In genomic region chr7:100875356-100875751, GRCh38 we compare ENCODE assay signal across 7 cellular contexts. TPM values are rescaled to one million over a fixed set of nuclear protein-coding genes. Genes with fewer than 3 reads are reported as not detected.
DNase-seq lines count a peak whose midpoint lies in the region; ATAC-seq and TF ChIP-seq lines count a peak whose summit lies in the region.

No MANE protein-coding gene starts in this region.

- no peaks in the 10 kb centered on the region for H3K9me3 Mint-ChIP-seq in stimulated activated naive B cell treated with anti-CD40 and anti-IgM and Interleukin-4, amounts not matched to agents 10 μg/mL and 1 μg/mL and 100 μg/mL, for 72 hours

- H3K27me3 Mint-ChIP-seq in stimulated activated naive B cell treated with anti-CD40 and anti-IgM and Interleukin-4, amounts not matched to agents 10 μg/mL and 1 μg/mL and 100 μg/mL, for 72 hours = no peaks in the 10 kb centered on the region

- H3K27me3 ChIP-seq in MG63 = no peaks in the 10 kb centered on the region
- no peaks in the 10 kb centered on the region for H3K27me3 ChIP-seq in iPS-20b (ENCODE audit: insufficient read depth, low read length)

- H3K9ac ChIP-seq in iPS-20b (ENCODE audit: low read depth, low read length) = peak overlapping the region; percentile 88; the same call in 1 of the 2 replicates

- DNase-seq in GM12865 (ENCODE audit: low read depth) (peak; percentile 65), MG63 (no peak), astrocyte of the hippocampus (ENCODE audit: low read depth, low spot score) (peak; percentile 51), NCI-H1694 treated with DMSO at 0.1 percent for 48 hours (lab: John Stamatoyannopoulos, UW) (no peak)
- no peak for DNase-seq in stimulated activated naive B cell treated with anti-CD40 and anti-IgM and Interleukin-4, amounts not matched to agents 10 μg/mL and 1 μg/mL and 100 μg/mL, for 72 hours

- H3K27ac Mint-ChIP-seq in stimulated activated naive B cell treated with anti-CD40 and anti-IgM and Interleukin-4, amounts not matched to agents 10 μg/mL and 1 μg/mL and 100 μg/mL, for 72 hours = peak overlapping the region; percentile 99

- no peaks in the 10 kb centered on the region for H3K9me3 ChIP-seq in MG63
- H3K9me3 ChIP-seq in iPS-20b (ENCODE audit: insufficient read depth, low read depth, low read length) = no peaks in the 10 kb centered on the region

- TF ChIP-seq CTCF in GM12865 (IDR thresholded peaks at IDR 0.05; ENCODE audit: insufficient read depth, low read depth, low read length, missing control alignments) = no peak

- H3K4me3 Mint-ChIP-seq in stimulated activated naive B cell treated with anti-CD40 and anti-IgM and Interleukin-4, amounts not matched to agents 10 μg/mL and 1 μg/mL and 100 μg/mL, for 72 hours = peak overlapping the region; percentile 89 to 98

- H3K4me1 Mint-ChIP-seq in stimulated activated naive B cell treated with anti-CD40 and anti-IgM and Interleukin-4, amounts not matched to agents 10 μg/mL and 1 μg/mL and 100 μg/mL, for 72 hours = peaks cover 39 to 55% of the 10 kb centered on the region in 2 donors

- H3K27ac ChIP-seq in iPS-20b (ENCODE audit: low read length) = peak overlapping the region; percentile 91

- peaks cover 6% of the 10 kb centered on the region; the same call in 1 of the 2 replicates for H3K4me1 ChIP-seq in iPS-20b (ENCODE audit: insufficient read depth, low read length)

- peaks cover 38% of the 10 kb centered on the region for H3K36me3 ChIP-seq in MG63
- peaks cover 77% of the 10 kb centered on the region for H3K36me3 ChIP-seq in iPS-20b (ENCODE audit: insufficient read depth, low read depth, low read length)

- H3K4me3 ChIP-seq in GM12865 (ENCODE audit: low read depth, low read length) (peak overlapping the region; percentile 80), MG63 (peak overlapping the region; percentile 83), iPS-20b (ENCODE audit: low read length) (peak overlapping the region; percentile 88)

- ATAC-seq in GM21786 (IDR thresholded peaks at IDR 0.05; ENCODE audit: unreplicated experiment) = peak; percentile 27
- peak; percentile 59 to 69 for ATAC-seq in stimulated activated naive B cell treated with anti-CD40 and anti-IgM and Interleukin-4, amounts not matched to agents 10 μg/mL and 1 μg/mL and 100 μg/mL, for 72 hours (replicated peaks)

- H3K36me3 Mint-ChIP-seq in stimulated activated naive B cell treated with anti-CD40 and anti-IgM and Interleukin-4, amounts not matched to agents 10 μg/mL and 1 μg/mL and 100 μg/mL, for 72 hours = peaks cover 47 to 79% of the 10 kb centered on the region in 2 donors

RNA-seq across cellular contexts. Expression of gene SRRT, which starts 0.5 kb away (rescaled TPM):
- 60.3 and 102 TPM in 2 replicates for total RNA-seq in MG63 (2014; rRNA removed; shearing (Covaris generic); ENCODE audit: low replicate concordance)

RNA-seq across cellular contexts. Expression of gene TRIP6, which starts 8.2 kb away (rescaled TPM):
- total RNA-seq in MG63 (2014; rRNA removed; shearing (Covaris generic); ENCODE audit: low replicate concordance) = 147 and 173 TPM in 2 replicates

RNA-seq across cellular contexts. Expression of gene UFSP1, which starts 14.2 kb away (rescaled TPM):
- total RNA-seq in MG63 (2014; rRNA removed; shearing (Covaris generic); ENCODE audit: low replicate concordance) = 5.4 and 6.8 TPM in 2 replicates

RNA-seq across cellular contexts. Expression of gene ACHE, which starts 20.3 kb away (rescaled TPM):
- total RNA-seq in MG63 (2014; rRNA removed; shearing (Covaris generic); ENCODE audit: low replicate concordance) = not detected in 2 replicates

RNA-seq across cellular contexts. Expression of gene SLC12A9, which starts 22.8 kb away (rescaled TPM):
- 12.0 and 13.6 TPM in 2 replicates for total RNA-seq in MG63 (2014; rRNA removed; shearing (Covaris generic); ENCODE audit: low replicate concordance)

Comparison
In these comparisons a context has a peak if more than half of its experiments do, and no peak if none do; other contexts are left out.
1. DNase-seq: peak in GM12865 (single experiment) and astrocyte of the hippocampus (single experiment); none in MG63 (single experiment), stimulated activated naive B cell treated with anti-CD40 and anti-IgM and Interleukin-4, amounts not matched to agents 10 μg/mL and 1 μg/mL and 100 μg/mL, for 72 hours (single experiment) and NCI-H1694 treated with DMSO at 0.1 percent for 48 hours (single experiment).
2. Peak in every context shown above with its lines, with median percentiles within 50 percentile points of each other: H3K4me3 ChIP-seq.